In genomic region chr6:152267967-152268845, GRCh38 we compare ENCODE assay signal across 1 cellular context.
TF ChIP-seq lines count a peak whose summit lies in the region.

No MANE protein-coding gene starts in this region.

TF ChIP-seq in GM12878, 131 proteins besides CTCF, POLR2A, EP300 and RAD21 (continued from another document):
- TF ChIP-seq, protein P1, sequence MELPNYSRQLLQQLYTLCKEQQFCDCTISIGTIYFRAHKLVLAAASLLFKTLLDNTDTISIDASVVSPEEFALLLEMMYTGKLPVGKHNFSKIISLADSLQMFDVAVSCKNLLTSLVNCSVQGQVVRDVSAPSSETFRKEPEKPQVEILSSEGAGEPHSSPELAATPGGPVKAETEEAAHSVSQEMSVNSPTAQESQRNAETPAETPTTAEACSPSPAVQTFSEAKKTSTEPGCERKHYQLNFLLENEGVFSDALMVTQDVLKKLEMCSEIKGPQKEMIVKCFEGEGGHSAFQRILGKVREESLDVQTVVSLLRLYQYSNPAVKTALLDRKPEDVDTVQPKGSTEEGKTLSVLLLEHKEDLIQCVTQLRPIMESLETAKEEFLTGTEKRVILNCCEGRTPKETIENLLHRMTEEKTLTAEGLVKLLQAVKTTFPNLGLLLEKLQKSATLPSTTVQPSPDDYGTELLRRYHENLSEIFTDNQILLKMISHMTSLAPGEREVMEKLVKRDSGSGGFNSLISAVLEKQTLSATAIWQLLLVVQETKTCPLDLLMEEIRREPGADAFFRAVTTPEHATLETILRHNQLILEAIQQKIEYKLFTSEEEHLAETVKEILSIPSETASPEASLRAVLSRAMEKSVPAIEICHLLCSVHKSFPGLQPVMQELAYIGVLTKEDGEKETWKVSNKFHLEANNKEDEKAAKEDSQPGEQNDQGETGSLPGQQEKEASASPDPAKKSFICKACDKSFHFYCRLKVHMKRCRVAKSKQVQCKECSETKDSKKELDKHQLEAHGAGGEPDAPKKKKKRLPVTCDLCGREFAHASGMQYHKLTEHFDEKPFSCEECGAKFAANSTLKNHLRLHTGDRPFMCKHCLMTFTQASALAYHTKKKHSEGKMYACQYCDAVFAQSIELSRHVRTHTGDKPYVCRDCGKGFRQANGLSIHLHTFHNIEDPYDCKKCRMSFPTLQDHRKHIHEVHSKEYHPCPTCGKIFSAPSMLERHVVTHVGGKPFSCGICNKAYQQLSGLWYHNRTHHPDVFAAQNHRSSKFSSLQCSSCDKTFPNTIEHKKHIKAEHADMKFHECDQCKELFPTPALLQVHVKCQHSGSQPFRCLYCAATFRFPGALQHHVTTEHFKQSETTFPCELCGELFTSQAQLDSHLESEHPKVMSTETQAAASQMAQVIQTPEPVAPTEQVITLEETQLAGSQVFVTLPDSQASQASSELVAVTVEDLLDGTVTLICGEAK (IDR thresholded peaks at IDR 0.05; ENCODE audit: borderline replicate concordance), result no peak
- TF ChIP-seq ZNF217 (IDR thresholded peaks at IDR 0.05), result no peak
- peak; percentile 96 for TF ChIP-seq ZNF384 (IDR thresholded peaks at IDR 0.05; ENCODE audit: borderline replicate concordance, low read depth, low read length)
- TF ChIP-seq, protein P2, sequence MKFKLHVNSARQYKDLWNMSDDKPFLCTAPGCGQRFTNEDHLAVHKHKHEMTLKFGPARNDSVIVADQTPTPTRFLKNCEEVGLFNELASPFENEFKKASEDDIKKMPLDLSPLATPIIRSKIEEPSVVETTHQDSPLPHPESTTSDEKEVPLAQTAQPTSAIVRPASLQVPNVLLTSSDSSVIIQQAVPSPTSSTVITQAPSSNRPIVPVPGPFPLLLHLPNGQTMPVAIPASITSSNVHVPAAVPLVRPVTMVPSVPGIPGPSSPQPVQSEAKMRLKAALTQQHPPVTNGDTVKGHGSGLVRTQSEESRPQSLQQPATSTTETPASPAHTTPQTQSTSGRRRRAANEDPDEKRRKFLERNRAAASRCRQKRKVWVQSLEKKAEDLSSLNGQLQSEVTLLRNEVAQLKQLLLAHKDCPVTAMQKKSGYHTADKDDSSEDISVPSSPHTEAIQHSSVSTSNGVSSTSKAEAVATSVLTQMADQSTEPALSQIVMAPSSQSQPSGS (IDR thresholded peaks at IDR 0.05; ENCODE audit: low read length), result no peak
- no peak for TF ChIP-seq CBX3 (IDR thresholded peaks at IDR 0.05; ENCODE audit: borderline replicate concordance, low read depth)
- TF ChIP-seq SMC3 (IDR thresholded peaks at IDR 0.05; ENCODE audit: borderline replicate concordance, low read length), result peak; percentile 61; the same call in 1 of the 2 replicates
- TF ChIP-seq SMARCA5 (IDR thresholded peaks at IDR 0.05), result no peak
- TF ChIP-seq STAT1 (conservative IDR thresholded peaks at IDR 0.05), result no peak
- TF ChIP-seq ASH2L (IDR thresholded peaks at IDR 0.05; ENCODE audit: borderline replicate concordance, low read depth), result no peak
- TF ChIP-seq MAX (IDR thresholded peaks at IDR 0.05; ENCODE audit: low read depth, low read length), result no peak
- no peak for TF ChIP-seq MTA2 (IDR thresholded peaks at IDR 0.05; ENCODE audit: low read depth)
- no peak for TF ChIP-seq ATF7 (IDR thresholded peaks at IDR 0.05; ENCODE audit: low read depth)
- TF ChIP-seq TCF7 (IDR thresholded peaks at IDR 0.05; ENCODE audit: borderline replicate concordance), result no peak
- no peak for TF ChIP-seq MYB (IDR thresholded peaks at IDR 0.05; ENCODE audit: borderline replicate concordance, low read depth, low read length)
- TF ChIP-seq CREB1 (IDR thresholded peaks at IDR 0.05; ENCODE audit: low read depth), result no peak
